In genomic region chr20:48620486-48621255, GRCh38 we compare ENCODE assay signal across 1 cellular context.
TF ChIP-seq lines count a peak whose summit lies in the region.

No MANE protein-coding gene starts in this region.

TF ChIP-seq in HepG2, 621 proteins besides CTCF, POLR2A, EP300 and RAD21 (continued from another document and continues in another):
- TF ChIP-seq ZNF256 (CRISPR knock-in tag; conservative IDR thresholded peaks at IDR 0.05) (no peak; the same call in 1 of the 2 replicates), FOSL1 (CRISPR knock-in tag; IDR thresholded peaks at IDR 0.05; ENCODE audit: borderline replicate concordance) (no peak), HMGXB4 (CRISPR knock-in tag; IDR thresholded peaks at IDR 0.05; ENCODE audit: borderline replicate concordance in 1 of 2, low read depth in 1 of 2) (peak; percentile 67 to 70), RARG (CRISPR knock-in tag; IDR thresholded peaks at IDR 0.05; ENCODE audit: low read depth) (no peak), YEATS2 (CRISPR knock-in tag; IDR thresholded peaks at IDR 0.05; ENCODE audit: borderline replicate concordance) (0 out of 2 replicates have a peak, but pooled peaks have one; percentile 10), JDP2 (CRISPR knock-in tag; IDR thresholded peaks at IDR 0.05; ENCODE audit: borderline replicate concordance) (no peak), ATF7 (IDR thresholded peaks at IDR 0.05) (no peak), ATF7 (CRISPR knock-in tag; IDR thresholded peaks at IDR 0.05) (no peak), SP1 (IDR thresholded peaks at IDR 0.05) (no peak), SP1 (CRISPR knock-in tag; IDR thresholded peaks at IDR 0.05) (peak; percentile 19; the same call in 1 of the 2 replicates), ZFP82 (CRISPR knock-in tag; IDR thresholded peaks at IDR 0.05; ENCODE audit: borderline replicate concordance) (no peak), ATF6 (CRISPR knock-in tag; conservative IDR thresholded peaks at IDR 0.05) (no peak), FOXA1 (IDR thresholded peaks at IDR 0.05) (no peak), FOXA1 (CRISPR knock-in tag; IDR thresholded peaks at IDR 0.05) (peak; percentile 26; the same call in 1 of the 2 replicates), ZNF720 (CRISPR knock-in tag; IDR thresholded peaks at IDR 0.05) (no peak), ZNF639 (CRISPR knock-in tag; conservative IDR thresholded peaks at IDR 0.05) (no peak; the same call in 1 of the 2 replicates), TEF (CRISPR knock-in tag; IDR thresholded peaks at IDR 0.05) (no peak), RXRB (CRISPR knock-in tag; IDR thresholded peaks at IDR 0.05; ENCODE audit: borderline replicate concordance) (peak; percentile 12; the same call in 1 of the 2 replicates), ZNF574 (CRISPR knock-in tag; IDR thresholded peaks at IDR 0.05) (peak; percentile 41), ZNF451 (CRISPR knock-in tag; IDR thresholded peaks at IDR 0.05) (0 out of 2 replicates have a peak, but pooled peaks have one; percentile 9), SUZ12 (IDR thresholded peaks at IDR 0.05; ENCODE audit: low read depth, low read length) (no peak), SMARCC2 (IDR thresholded peaks at IDR 0.05) (no peak), GPBP1L1 (CRISPR knock-in tag; IDR thresholded peaks at IDR 0.05) (no peak), ZNF607 (CRISPR knock-in tag; IDR thresholded peaks at IDR 0.05; ENCODE audit: borderline replicate concordance) (peak; percentile 65; the same call in 1 of the 2 replicates), GATAD2A (CRISPR knock-in tag; IDR thresholded peaks at IDR 0.05) (peak; percentile 44), ZKSCAN5 (CRISPR knock-in tag; IDR thresholded peaks at IDR 0.05) (no peak), ZNF800 (CRISPR knock-in tag; IDR thresholded peaks at IDR 0.05) (peak; percentile 44; the same call in 1 of the 2 replicates), RAD51 (IDR thresholded peaks at IDR 0.05; ENCODE audit: borderline replicate concordance) (no peak), PATZ1 (CRISPR knock-in tag; IDR thresholded peaks at IDR 0.05) (no peak), ARID4A (CRISPR knock-in tag; IDR thresholded peaks at IDR 0.05; ENCODE audit: borderline replicate concordance) (no peak; the same call in 1 of the 2 replicates), ZMYM3 (CRISPR knock-in tag; IDR thresholded peaks at IDR 0.05) (peak; percentile 25; the same call in 1 of the 2 replicates), KLF6 (CRISPR knock-in tag; IDR thresholded peaks at IDR 0.05) (no peak), PRDM10 (CRISPR knock-in tag; IDR thresholded peaks at IDR 0.05; ENCODE audit: low read depth) (no peak; the same call in 1 of the 2 replicates)
